Comparison of ENCODE assay signal across 1 cellular context in the genomic region with DNA sequence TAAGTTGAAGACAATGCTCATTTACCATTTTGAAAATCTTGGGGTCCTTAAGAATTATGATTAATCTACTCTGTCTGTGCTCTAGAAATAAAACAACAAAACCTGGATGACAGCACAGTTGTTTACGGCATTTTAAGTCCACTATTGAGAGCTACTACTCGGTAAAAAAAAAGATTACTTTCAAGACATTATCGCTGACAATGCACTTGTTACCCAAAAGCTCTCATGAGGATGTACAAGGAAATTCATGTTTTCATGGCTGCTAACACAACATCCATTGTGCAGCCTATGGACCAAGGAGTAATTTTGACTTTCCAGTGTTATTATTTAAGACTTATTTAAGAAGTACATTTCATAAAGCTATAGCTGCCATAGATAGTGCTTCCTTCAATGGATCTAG.
A peak's percentile ranks its signal among the peaks of the same experiment; 100 is the strongest.
TF ChIP-seq lines count a peak whose summit lies in the region.

No MANE protein-coding gene starts in this region.

TF ChIP-seq in HepG2, 621 proteins besides CTCF, POLR2A, EP300 and RAD21 (continued from another document):
- TF ChIP-seq, protein P1, sequence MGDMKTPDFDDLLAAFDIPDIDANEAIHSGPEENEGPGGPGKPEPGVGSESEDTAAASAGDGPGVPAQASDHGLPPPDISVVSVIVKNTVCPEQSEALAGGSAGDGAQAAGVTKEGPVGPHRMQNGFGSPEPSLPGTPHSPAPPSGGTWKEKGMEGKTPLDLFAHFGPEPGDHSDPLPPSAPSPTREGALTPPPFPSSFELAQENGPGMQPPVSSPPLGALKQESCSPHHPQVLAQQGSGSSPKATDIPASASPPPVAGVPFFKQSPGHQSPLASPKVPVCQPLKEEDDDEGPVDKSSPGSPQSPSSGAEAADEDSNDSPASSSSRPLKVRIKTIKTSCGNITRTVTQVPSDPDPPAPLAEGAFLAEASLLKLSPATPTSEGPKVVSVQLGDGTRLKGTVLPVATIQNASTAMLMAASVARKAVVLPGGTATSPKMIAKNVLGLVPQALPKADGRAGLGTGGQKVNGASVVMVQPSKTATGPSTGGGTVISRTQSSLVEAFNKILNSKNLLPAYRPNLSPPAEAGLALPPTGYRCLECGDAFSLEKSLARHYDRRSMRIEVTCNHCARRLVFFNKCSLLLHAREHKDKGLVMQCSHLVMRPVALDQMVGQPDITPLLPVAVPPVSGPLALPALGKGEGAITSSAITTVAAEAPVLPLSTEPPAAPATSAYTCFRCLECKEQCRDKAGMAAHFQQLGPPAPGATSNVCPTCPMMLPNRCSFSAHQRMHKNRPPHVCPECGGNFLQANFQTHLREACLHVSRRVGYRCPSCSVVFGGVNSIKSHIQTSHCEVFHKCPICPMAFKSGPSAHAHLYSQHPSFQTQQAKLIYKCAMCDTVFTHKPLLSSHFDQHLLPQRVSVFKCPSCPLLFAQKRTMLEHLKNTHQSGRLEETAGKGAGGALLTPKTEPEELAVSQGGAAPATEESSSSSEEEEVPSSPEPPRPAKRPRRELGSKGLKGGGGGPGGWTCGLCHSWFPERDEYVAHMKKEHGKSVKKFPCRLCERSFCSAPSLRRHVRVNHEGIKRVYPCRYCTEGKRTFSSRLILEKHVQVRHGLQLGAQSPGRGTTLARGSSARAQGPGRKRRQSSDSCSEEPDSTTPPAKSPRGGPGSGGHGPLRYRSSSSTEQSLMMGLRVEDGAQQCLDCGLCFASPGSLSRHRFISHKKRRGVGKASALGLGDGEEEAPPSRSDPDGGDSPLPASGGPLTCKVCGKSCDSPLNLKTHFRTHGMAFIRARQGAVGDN (CRISPR knock-in tag; IDR thresholded peaks at IDR 0.05) = no peak
- TF ChIP-seq MAFF (IDR thresholded peaks at IDR 0.05; ENCODE audit: low read depth, low read length) = peak; percentile 64; the same call in 1 of the 2 replicates
- TF ChIP-seq TGIF2 (CRISPR knock-in tag; IDR thresholded peaks at IDR 0.05) = no peak
- TF ChIP-seq ZNF335 (CRISPR knock-in tag; IDR thresholded peaks at IDR 0.05) = no peak
TF ChIP-seq in HepG2: peak in this region for 2.
